In genomic region chr19:43651758-43652545, GRCh38 we compare ENCODE assay signal across 7 cellular contexts. TPM values are rescaled to one million over a fixed set of nuclear protein-coding genes. Genes with fewer than 3 reads are reported as not detected.
DNase-seq lines count a peak whose midpoint lies in the region; ATAC-seq, FAIRE-seq and TF ChIP-seq lines count a peak whose summit lies in the region.

No MANE protein-coding gene starts in this region.

- FAIRE-seq in bronchial epithelial cell (lab: Jason Lieb, UNC), result no peak

- H3K4me3 ChIP-seq in Karpas-422 (ENCODE audit: low read length) (no peak overlapping the region), bronchial epithelial cell (ENCODE audit: low read depth, low read length) (no peak overlapping the region)

- H3K27ac ChIP-seq in Karpas-422 (ENCODE audit: low read length), result no peak overlapping the region

- no peak overlapping the region for H3K9ac ChIP-seq in Karpas-422 (ENCODE audit: low read length)

- no peaks in the 10 kb centered on the region for H3K4me1 ChIP-seq in Karpas-422 (ENCODE audit: low read length)

- H3K79me2 ChIP-seq in Karpas-422 (ENCODE audit: low read length), result no peaks in the 10 kb centered on the region

- H3K27me3 ChIP-seq in Karpas-422 (ENCODE audit: low read length) (no peaks in the 10 kb centered on the region), bronchial epithelial cell (ENCODE audit: control insufficient read depth, insufficient read depth, low read length) (no peaks in the 10 kb centered on the region)

- peak overlapping the region; percentile 59; the same call in 1 of the 2 replicates for H2AFZ ChIP-seq in Karpas-422 (ENCODE audit: low read length)

- peak; percentile 82 for TF ChIP-seq CTCF in bronchial epithelial cell (IDR thresholded peaks at IDR 0.05; ENCODE audit: insufficient read depth, low read length, severe bottlenecking)

- H3K36me3 ChIP-seq in Karpas-422 (ENCODE audit: insufficient read depth, low read length), result no peaks in the 10 kb centered on the region
- H3K36me3 ChIP-seq in bronchial epithelial cell (ENCODE audit: control insufficient read depth, insufficient read depth, low read length), result peaks cover 7% of the 10 kb centered on the region

- ATAC-seq in SK-N-SH treated with all-trans-retinoic acid at 6 μM for 48 hours, result peak; percentile 93
- ATAC-seq in HG03520 (IDR thresholded peaks at IDR 0.05; ENCODE audit: unreplicated experiment), result no peak

- in situ Hi-C loops in G401 (cut with HindIII; ENCODE audit: low sequenced_read_pairs), result no loop called here

- H3K4me2 ChIP-seq in Karpas-422 (ENCODE audit: low read depth, low read length, poor library complexity, severe bottlenecking), result no peak overlapping the region

- no peaks in the 10 kb centered on the region for H3K9me2 ChIP-seq in Karpas-422 (replicated peaks; ENCODE audit: insufficient read depth, low read length)

- H3K9me3 ChIP-seq in Karpas-422 (ENCODE audit: low read length), result no peaks in the 10 kb centered on the region

- no peaks in the 10 kb centered on the region for H4K20me1 ChIP-seq in Karpas-422 (ENCODE audit: insufficient read depth, low read depth, low read length)

- DNase-seq in G401 (ENCODE audit: low spot score), result peak; percentile 88
- peak; percentile 87 for DNase-seq in Karpas-422
- DNase-seq in bronchial epithelial cell (ENCODE audit: low read depth), result peak; percentile 53
- DNase-seq in kidney glomerular epithelial cell (lab: John Stamatoyannopoulos, UW), result peak; percentile 29
- peak in 2 of 3 donors; percentile 28 to 32 for DNase-seq in stimulated activated CD4-positive, alpha-beta T cell treated with anti-CD3 and anti-CD28 coated beads, Interleukin-12 subunit alpha, Interleukin-12 subunit beta, amount 100 ng/mL, for 48 hours (ENCODE audit: low read depth in 2 of 3, low spot score in 1 of 3)

TF ChIP-seq in SK-N-SH treated with all-trans-retinoic acid at 6 μM for 48 hours, 23 proteins besides CTCF, POLR2A, EP300 and RAD21:
- TF ChIP-seq ZNF565 (CRISPR knock-in tag; conservative IDR thresholded peaks at IDR 0.05; ENCODE audit: low read depth) (no peak), ZFP3 (CRISPR knock-in tag; IDR thresholded peaks at IDR 0.05) (no peak), ZNF8 (CRISPR knock-in tag; IDR thresholded peaks at IDR 0.05) (no peak), ISL1 (CRISPR knock-in tag; IDR thresholded peaks at IDR 0.05) (no peak)
TF ChIP-seq in SK-N-SH treated with all-trans-retinoic acid at 6 μM for 48 hours: peak in this region for 0.

RNA-seq across cellular contexts. Expression of gene CADM4, which starts 12.3 kb away (rescaled TPM):
- 47.8 and 58.7 TPM in 2 replicates for total RNA-seq in G401 (2014; rRNA removed; shearing (Covaris generic))
- total RNA-seq in Karpas-422 (2014; rRNA removed; shearing (Covaris generic); ENCODE audit: low replicate concordance), result not detected in 2 replicates
- 13.4 and 19.1 TPM in 2 replicates for total RNA-seq in bronchial epithelial cell

RNA-seq across cellular contexts. Expression of gene PLAUR, which starts 18.0 kb away (rescaled TPM):
- total RNA-seq in G401 (2014; rRNA removed; shearing (Covaris generic)), result 6.0 and 8.8 TPM in 2 replicates
- total RNA-seq in Karpas-422 (2014; rRNA removed; shearing (Covaris generic); ENCODE audit: low replicate concordance), result not detected in 2 replicates
- total RNA-seq in bronchial epithelial cell, result 16.6 and 27.1 TPM in 2 replicates

RNA-seq across cellular contexts. Expression of gene ZNF428, which starts 32.5 kb away (rescaled TPM):
- 135 and 160 TPM in 2 replicates for total RNA-seq in G401 (2014; rRNA removed; shearing (Covaris generic))
- 37.9 and 94.7 TPM in 2 replicates for total RNA-seq in Karpas-422 (2014; rRNA removed; shearing (Covaris generic); ENCODE audit: low replicate concordance)
- 14.5 and 19.3 TPM in 2 replicates for total RNA-seq in bronchial epithelial cell

RNA-seq across cellular contexts. Expression of gene SRRM5, which starts 40.1 kb away (rescaled TPM):
- not detected in 2 replicates for total RNA-seq in G401 (2014; rRNA removed; shearing (Covaris generic))
- total RNA-seq in Karpas-422 (2014; rRNA removed; shearing (Covaris generic); ENCODE audit: low replicate concordance), result not detected in 2 replicates
- not detected in 2 replicates for total RNA-seq in bronchial epithelial cell

RNA-seq across cellular contexts. Expression of gene ZNF576, which starts 55.6 kb away (rescaled TPM):
- 6.9 and 15.4 TPM in 2 replicates for total RNA-seq in G401 (2014; rRNA removed; shearing (Covaris generic))
- total RNA-seq in Karpas-422 (2014; rRNA removed; shearing (Covaris generic); ENCODE audit: low replicate concordance), result 6.2 and 9.1 TPM in 2 replicates
- total RNA-seq in bronchial epithelial cell, result 9.5 and 10.5 TPM in 2 replicates

Comparison
In these comparisons a context has a peak if more than half of its experiments do, and no peak if none do; other contexts are left out.
1. DNase-seq: peak in every context shown above with its lines; median percentile 88 in G401; 87 in Karpas-422; 53 in bronchial epithelial cell; 30 in stimulated activated CD4-positive, alpha-beta T cell treated with anti-CD3 and anti-CD28 coated beads, Interleukin-12 subunit alpha, Interleukin-12 subunit beta, amount 100 ng/mL, for 48 hours; 29 in kidney glomerular epithelial cell.
2. RNA of gene CADM4, which starts 12.3 kb away (total RNA-seq): 47.8 to 58.7 TPM in G401 and 13.4 to 19.1 TPM in bronchial epithelial cell; not detected in Karpas-422; every median in the first group is over 10 times any median in the second.